32 cellular contexts compared by ENCODE assay signal in genomic region chr1:166151804-166152203, GRCh38. TPM values are rescaled to one million over a fixed set of nuclear protein-coding genes. Genes with fewer than 3 reads are reported as not detected.
"Had no signal": no experiment of that assay in that cellular context is flagged by ENCODE, and none has a peak within 500 bp of the region (broad histone marks: within the 10 kb centered on the region; RNA-seq: fewer than 3 reads in every experiment).

No MANE protein-coding gene starts in this region.

- H3K36me3 ChIP-seq: adrenal gland, colonic mucosa, esophagus squamous epithelium, gastroesophageal sphincter, WERI-Rb-1 had no signal

- H3K27ac ChIP-seq: adrenal gland, body of pancreas, colonic mucosa, epithelial cell of prostate, esophagus squamous epithelium, gastroesophageal sphincter, WERI-Rb-1 had no signal

- H3K9me3 ChIP-seq: adrenal gland, body of pancreas, colonic mucosa, esophagus squamous epithelium, gastroesophageal sphincter had no signal

- DNase-seq: activated B cell treated with CpG ODN at 0.5 μM for 24 hours; activated CD4-positive, alpha-beta T cell treated with anti-CD3 and anti-CD28 coated beads for 48 hours; activated CD4-positive, alpha-beta T cell treated with anti-CD3 and anti-CD28 coated beads, Interleukin-2, amount 50 U/mL, for 1 hour; activated CD4-positive, alpha-beta T cell treated with anti-CD3 and anti-CD28 coated beads, Interleukin-2, amount 50 U/mL, for 48 hours; activated CD8-positive, alpha-beta memory T cell treated with anti-CD3 and anti-CD28 coated beads for 24 hours; activated CD8-positive, alpha-beta T cell treated with anti-CD3 and anti-CD28 coated beads for 36 hours; activated effector memory CD4-positive, alpha-beta T cell treated with anti-CD3 and anti-CD28 coated beads, Interleukin-2, amount 50 U/mL, for 16 hours; activated naive CD4-positive, alpha-beta T cell treated with anti-CD3 and anti-CD28 coated beads for 36 hours; activated naive CD8-positive, alpha-beta T cell treated with anti-CD3 and anti-CD28 coated beads for 36 hours; activated naive CD8-positive, alpha-beta T cell treated with anti-CD3 and anti-CD28 coated beads, Interleukin-2, amount 50 U/mL, for 24 hours; activated T-cell treated with anti-CD3 and anti-CD28 coated beads, Interleukin-2, amount 50 U/mL, for 4 hours; adrenal gland; amygdala; aorta; body of pancreas; central memory CD4-positive, alpha-beta T cell; cerebellar nuclear complex; colonic mucosa; effector CD8-positive, alpha-beta T cell; esophagus squamous epithelium; foreskin melanocyte; head of caudate nucleus; T-helper 17 cell; T1000; WERI-Rb-1 had no signal

- H3K4me3 ChIP-seq: adrenal gland, body of pancreas, colonic mucosa, esophagus squamous epithelium, gastroesophageal sphincter had no signal

- H3K27me3 ChIP-seq: adrenal gland, body of pancreas, colonic mucosa, esophagus squamous epithelium, gastroesophageal sphincter had no signal

- ATAC-seq: activated CD4-positive, CD25-positive, alpha-beta regulatory T cell treated with anti-CD3 and anti-CD28 coated beads, Interleukin-2, amount 50 U/mL, for 24 hours; activated CD8-positive, alpha-beta T cell treated with anti-CD3 and anti-CD28 coated beads for 36 hours; activated naive CD8-positive, alpha-beta T cell treated with anti-CD3 and anti-CD28 coated beads, Interleukin-2, amount 50 U/mL, for 24 hours; activated T-cell treated with anti-CD3 and anti-CD28 coated beads, Interleukin-2, amount 50 U/mL, for 4 hours; body of pancreas; gastroesophageal sphincter; T-helper 17 cell had no signal

- FAIRE-seq: endometrium, endothelial cell of umbilical vein had no signal

- H3K4me1 ChIP-seq: adrenal gland, body of pancreas, colonic mucosa, esophagus squamous epithelium had no signal

RNA-seq across cellular contexts. Expression of gene FAM78B, which starts 15.0 kb away (rescaled TPM):
- total RNA-seq: endothelial cell of umbilical vein, fibroblast of villous mesenchyme, glomerular endothelial cell had no signal
